9 cellular contexts compared by ENCODE assay signal in genomic region chr5:106121972-106122605, GRCh38.
DNase-seq lines count a peak whose midpoint lies in the region; ATAC-seq and TF ChIP-seq lines count a peak whose summit lies in the region.
"Had no signal": no experiment of that assay in that cellular context is flagged by ENCODE, and none has a peak within 500 bp of the region (broad histone marks: within the 10 kb centered on the region; RNA-seq: fewer than 3 reads in every experiment).

No MANE protein-coding gene starts in this region.

- WGBS in neuronal stem cell (ENCODE audit: extremely low coverage in 2 of 2, insufficient read length in 2 of 2, insufficient replicate concordance in 1 of 2), 2 donors, result no CpG with 5 or more reads among the region's 7 CpGs

- H3K27ac ChIP-seq in RWPE2 (ENCODE audit: poor library complexity, severe bottlenecking) (no peak overlapping the region), neuronal stem cell (replicated peaks; ENCODE audit: low read length) (no peak overlapping the region)

- H2BK15ac ChIP-seq in neuronal stem cell (ENCODE audit: low read length), result no peak overlapping the region

- H3K4ac ChIP-seq in neuronal stem cell (ENCODE audit: low read length), result no peak overlapping the region

- DNase-seq in COLO668 (lab: John Stamatoyannopoulos, UW; ENCODE audit: unreplicated experiment) (peak; percentile 2), RWPE2 (ENCODE audit: low spot score) (no peak), iPS DF 19.7 (ENCODE audit: low read depth, low spot score) (peak; percentile 9), NCI-H446 (lab: John Stamatoyannopoulos, UW) (no peak), pons (ENCODE audit: low spot score) (no peak), neuronal stem cell (ENCODE audit: low spot score) (no peak)

- H3K9ac ChIP-seq in neuronal stem cell (ENCODE audit: low read depth, low read length, poor library complexity), result no peak overlapping the region

- no peaks in the 10 kb centered on the region for H3K9me3 ChIP-seq in RWPE2 (ENCODE audit: severe bottlenecking)
- H3K9me3 ChIP-seq in neuronal stem cell (replicated peaks in 1 of 2; ENCODE audit: control insufficient read depth in 2 of 2, insufficient read depth in 1 of 2, low read depth in 1 of 2, low read length in 2 of 2), result no peaks in the 10 kb centered on the region

- no peak overlapping the region for H3K18ac ChIP-seq in neuronal stem cell (ENCODE audit: low read length)

- ATAC-seq in GM18858 (IDR thresholded peaks at IDR 0.05; ENCODE audit: unreplicated experiment) (peak; percentile 68), HG02981 (IDR thresholded peaks at IDR 0.05; ENCODE audit: unreplicated experiment) (peak; percentile 86), RWPE2 (ENCODE audit: low read depth) (peak; percentile 85)
- ATAC-seq: naive thymus-derived CD4-positive, alpha-beta T cell had no signal

- peak; percentile 98 for TF ChIP-seq CTCF in RWPE2 (IDR thresholded peaks at IDR 0.05; ENCODE audit: poor library complexity, severe bottlenecking)

- H2BK12ac ChIP-seq in neuronal stem cell (ENCODE audit: low read length), result no peak overlapping the region

- no peak overlapping the region for H2AFZ ChIP-seq in neuronal stem cell (ENCODE audit: low read length)

- H2AK5ac ChIP-seq in neuronal stem cell (ENCODE audit: low read depth, low read length), result no peak overlapping the region

- no peak overlapping the region for H3K14ac ChIP-seq in neuronal stem cell (ENCODE audit: low read length)

- H3K4me1 ChIP-seq in RWPE2 (ENCODE audit: insufficient read depth, poor library complexity, severe bottlenecking) (no peaks in the 10 kb centered on the region), neuronal stem cell (ENCODE audit: control insufficient read depth in 2 of 2, insufficient read depth in 1 of 2, low read depth in 1 of 2, low read length in 2 of 2) (no peaks in the 10 kb centered on the region)

- H3K79me1 ChIP-seq in neuronal stem cell (ENCODE audit: low read depth, low read length), result no peaks in the 10 kb centered on the region

- no peak overlapping the region for H2BK5ac ChIP-seq in neuronal stem cell (ENCODE audit: low read length)

- no peak overlapping the region for H3K4me2 ChIP-seq in neuronal stem cell (ENCODE audit: insufficient read depth, low read length, poor library complexity, severe bottlenecking)

- H3K4me3 ChIP-seq in RWPE2 (ENCODE audit: severe bottlenecking) (no peak overlapping the region), neuronal stem cell (ENCODE audit: low read length in 2 of 2) (no peak overlapping the region)

- H3K27me3 ChIP-seq in RWPE2 (ENCODE audit: insufficient read depth, poor library complexity, severe bottlenecking) (no peaks in the 10 kb centered on the region), neuronal stem cell (ENCODE audit: control insufficient read depth in 3 of 3, insufficient read depth in 3 of 3, low read depth in 1 of 3, low read length in 3 of 3) (no peaks in the 10 kb centered on the region)

- no peak overlapping the region for H4K8ac ChIP-seq in neuronal stem cell (ENCODE audit: low read depth, low read length)

- H3K36me3 ChIP-seq in RWPE2 (ENCODE audit: low read depth) (no peaks in the 10 kb centered on the region), neuronal stem cell (replicated peaks in 1 of 2; ENCODE audit: control insufficient read depth in 2 of 2, insufficient read depth in 2 of 2, low read length in 2 of 2) (no peaks in the 10 kb centered on the region)

- no peak overlapping the region for H2BK120ac ChIP-seq in neuronal stem cell (ENCODE audit: low read depth, low read length)

- no peak overlapping the region for H3K23ac ChIP-seq in neuronal stem cell (ENCODE audit: low read depth, low read length, poor library complexity)

- H4K91ac ChIP-seq in neuronal stem cell (ENCODE audit: low read depth, low read length, poor library complexity), result no peak overlapping the region

Comparison
In these comparisons a context has a peak if more than half of its experiments do, and no peak if none do; other contexts are left out.
1. DNase-seq: peak in COLO668 (single experiment) and iPS DF 19.7 (single experiment); none in RWPE2 (single experiment), NCI-H446 (0 of 2), pons (single experiment) and neuronal stem cell (single experiment).
2. Peak in every context shown above with its lines, with median percentiles within 50 percentile points of each other: ATAC-seq.